Comparison of ENCODE assay signal across 8 cellular contexts in genomic region chr17:7579001-7579838, GRCh38. TPM values are rescaled to one million over a fixed set of nuclear protein-coding genes. Genes with fewer than 3 reads are reported as not detected.
DNase-seq lines count a peak whose midpoint lies in the region; ATAC-seq and TF ChIP-seq lines count a peak whose summit lies in the region.

TSS of gene CD68 (plus strand) at chr17:7579638. CDS start at chr17:7579678, 40 bp downstream.

- peak within 1 kb of the TSS; percentile 52 for H3K4me2 ChIP-seq in MM.1S (ENCODE audit: low read depth, low read length)

- no peaks in the 10 kb centered on the region for H3K9me3 ChIP-seq in MM.1S (replicated peaks; ENCODE audit: insufficient read depth, low read length)

- H2AFZ ChIP-seq in MM.1S (ENCODE audit: low read length) = no peak within 1 kb of the TSS

- H3K27me3 ChIP-seq in BJ (ENCODE audit: control insufficient read depth, insufficient read depth, low read length) (no peaks in the 10 kb centered on the region), MM.1S (replicated peaks; ENCODE audit: insufficient read depth, low read length) (no peaks in the 10 kb centered on the region)

- H3K4me1 ChIP-seq in MM.1S (ENCODE audit: low read length) = peaks cover 69% of the 10 kb centered on the region

- POLR2A ChIA-PET in BJ (lab: Charles Lee) = no interaction called here

- ATAC-seq in GM19455 (IDR thresholded peaks at IDR 0.05; ENCODE audit: unreplicated experiment) (peak; percentile 32), GM19467 (IDR thresholded peaks at IDR 0.05; ENCODE audit: unreplicated experiment) (no peak)

- DNase-seq in BJ (ENCODE audit: low read depth) (peak; percentile 76), MM.1S (peak; percentile 81), dermis microvascular lymphatic vessel endothelial cell (ENCODE audit: low read depth in 2 of 2) (peak; percentile 79 to 91), medulla oblongata (ENCODE audit: extremely low spot score) (peak; percentile 83)
- DNase-seq in activated CD4-positive, alpha-beta T cell treated with anti-CD3 and anti-CD28 coated beads for 24 hours (ENCODE audit: low read depth in 2 of 2) = peak; percentile 60 to 66
- DNase-seq in stimulated activated CD8-positive, alpha-beta memory T cell treated with anti-CD3 and anti-CD28 coated beads, Interleukin-4, amount 100 ng/mL, for 24 hours (ENCODE audit: low read depth) = peak; percentile 60

- peak within 1 kb of the TSS; percentile 85 for H3K27ac ChIP-seq in MM.1S (ENCODE audit: low read length)

- peak within 1 kb of the TSS; percentile 53 for H3K9ac ChIP-seq in MM.1S (ENCODE audit: low read length)

- peaks cover 69% of the 10 kb centered on the region for H3K79me2 ChIP-seq in MM.1S (ENCODE audit: low read length)

- peaks cover 71% of the 10 kb centered on the region for H3F3A ChIP-seq in MM.1S (ENCODE audit: insufficient read depth, low read length)

- peaks cover 34% of the 10 kb centered on the region for H3K36me3 ChIP-seq in BJ (ENCODE audit: control insufficient read depth, insufficient read depth, low read length)
- peaks cover 31% of the 10 kb centered on the region for H3K36me3 ChIP-seq in MM.1S (replicated peaks; ENCODE audit: insufficient read depth, low read length)

- no peaks in the 10 kb centered on the region for H3K9me2 ChIP-seq in MM.1S (replicated peaks; ENCODE audit: insufficient read depth, low read length)

- peaks cover 45% of the 10 kb centered on the region for H4K20me1 ChIP-seq in MM.1S (ENCODE audit: insufficient read depth, low read length)

- TF ChIP-seq CTCF in BJ (IDR thresholded peaks at IDR 0.05; ENCODE audit: insufficient read depth, low read depth, low read length) (no peak), MM.1S (IDR thresholded peaks at IDR 0.05; ENCODE audit: low read length) (no peak)

- CTCF ChIA-PET in BJ (lab: Yijun Ruan, JAX) = interaction anchor here (1.2 to 2.7 kb wide), 3 partner anchors 8 to 108 kb away, joined by 4 to 22 read pairs (median 4); partner anchors contain the start of genes SOX15 and TP53

- H3K4me3 ChIP-seq in BJ (ENCODE audit: low read depth, low read length) = peak within 1 kb of the TSS; percentile 6; the same call in 1 of the 2 replicates
- no peak within 1 kb of the TSS for H3K4me3 ChIP-seq in MM.1S (ENCODE audit: low read length)

RNA-seq across cellular contexts. Expression of gene CD68, which starts in this region (rescaled TPM):
- 58.2 and 93.2 TPM in 2 replicates for polyA plus RNA-seq in BJ (2011; rRNA removed)
- polyA minus RNA-seq in BJ (2011; rRNA and poly(A)+ RNA removed) = 11.8 and 15.2 TPM in 2 replicates
- total RNA-seq in dermis microvascular lymphatic vessel endothelial cell = 0.77 and 1.5 TPM in 2 replicates
